ENCODE assay signal across 8 cellular contexts in the genomic region with DNA sequence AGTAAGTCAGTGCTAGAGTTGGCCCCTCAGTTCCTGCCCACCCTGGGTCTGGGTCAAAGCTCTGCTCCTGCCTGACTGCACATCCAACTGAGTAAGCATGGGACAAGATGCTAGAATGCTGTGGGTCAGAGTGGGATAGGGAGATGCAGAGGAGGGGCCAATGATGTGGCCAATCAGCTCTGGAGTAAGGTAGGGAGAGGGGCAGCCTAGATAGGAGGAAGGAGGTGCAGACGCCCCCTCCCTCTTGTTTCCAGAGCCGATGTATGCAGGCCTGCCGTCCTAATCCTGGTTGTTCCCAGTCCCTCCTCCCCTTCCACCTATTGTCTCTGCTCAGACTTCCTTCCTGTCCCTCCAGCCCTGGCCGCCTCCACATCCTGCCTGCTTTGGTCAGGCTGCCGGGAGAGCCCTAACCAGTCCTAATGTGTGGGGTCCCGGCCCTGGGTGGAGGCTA. TPM values are rescaled to one million over a fixed set of nuclear protein-coding genes. Genes with fewer than 3 reads are reported as not detected.
DNase-seq lines count a peak whose midpoint lies in the region; ATAC-seq, FAIRE-seq and TF ChIP-seq lines count a peak whose summit lies in the region.

No MANE protein-coding gene starts in this region.

- 69% methylated on average over 6 of the region's 6 CpGs for WGBS in A549 (ENCODE audit: missing lambda C conversion rate)
- 26 to 36% methylated on average over 6 of the region's 6 CpGs for WGBS in lung, 2 donors
- 61 to 68% (median 66%) methylated on average over 5 to 6 of the region's 6 CpGs for WGBS in small intestine, 3 donors

- H3K4me3 ChIP-seq in A549 = peak overlapping the region; percentile 49; the same call in 2 of the 3 replicates
- H3K4me3 ChIP-seq in colonic mucosa = no peak overlapping the region
- peak overlapping the region; percentile 1 for H3K4me3 ChIP-seq in lung
- no peak overlapping the region for H3K4me3 ChIP-seq in small intestine (ENCODE audit: low read depth in 1 of 2, low read length in 2 of 2)

- POLR2A ChIA-PET in A549 (lab: Yijun Ruan, JAX) = no interaction called here

- H3K9me3 ChIP-seq in A549 (no peaks in the 10 kb centered on the region), colonic mucosa (no peaks in the 10 kb centered on the region), lung (ENCODE audit: control insufficient read depth in 2 of 2, insufficient read depth in 1 of 2, low read length in 1 of 2) (peaks cover 0 to 2% of the 10 kb centered on the region in 2 donors), small intestine (ENCODE audit: control insufficient read depth, low read depth) (no peaks in the 10 kb centered on the region)

- TF ChIP-seq POLR2A in A549 (IDR thresholded peaks at IDR 0.05; ENCODE audit: low read length) = no peak

- no peak for TF ChIP-seq CTCF in A549 (IDR thresholded peaks at IDR 0.05)
- TF ChIP-seq CTCF in colonic mucosa (IDR thresholded peaks at IDR 0.05) = no peak
- no peak for TF ChIP-seq CTCF in lung (IDR thresholded peaks at IDR 0.05; ENCODE audit: control extremely low read depth, extremely low read depth)

- intact Hi-C loops in colonic mucosa (cut with DNase I) = no loop called here

- H3K27me3 ChIP-seq in colonic mucosa (no peaks in the 10 kb centered on the region), lung (ENCODE audit: control insufficient read depth, insufficient read depth) (no peaks in the 10 kb centered on the region), small intestine (ENCODE audit: control insufficient read depth in 2 of 2, insufficient read depth in 2 of 2, low read length in 2 of 2) (no peaks in the 10 kb centered on the region)

- H3K9ac ChIP-seq in colonic mucosa (ENCODE audit: low read depth in 2 of 2, low read length in 2 of 2) = peak overlapping the region in 1 of 2 donors; percentile 61

- ATAC-seq in A549 (peak in 1 of 2 experiments; percentile 32; a peak in 4 of 6 replicates), lung (ENCODE audit: insufficient read depth, low FRiP score) (no peak)

- FAIRE-seq in A549 (lab: Jason Lieb, UNC) = no peak
- FAIRE-seq in small intestine (lab: Jason Lieb, UNC) = no peak

- CTCF ChIA-PET in A549 (lab: Yijun Ruan, JAX) = interaction anchor here (0.6 to 7.5 kb wide), 9 partner anchors 13 to 288 kb away, joined by 3 to 63 read pairs (median 4); a partner anchor contains a TSS

- peak overlapping the region; percentile 93 for H3K4me2 ChIP-seq in A549

- no peak for DNase-seq in A549 (ENCODE audit: low read depth in 1 of 2, low spot score in 1 of 2)
- DNase-seq in NCI-H510A (lab: John Stamatoyannopoulos, UW) = peak; percentile 28
- DNase-seq in colonic mucosa = peak; percentile 40
- DNase-seq in lung (ENCODE audit: low spot score) = no peak
- no peak for DNase-seq in cerebellar nuclear complex (lab: John Stamatoyannopoulos, UW)
- no peak for DNase-seq in GDM1 (lab: John Stamatoyannopoulos, UW)
- no peak for DNase-seq in small intestine
- no peak for DNase-seq in stimulated activated CD4-positive, alpha-beta T cell treated with anti-CD3 and anti-CD28 coated beads, Interleukin-15, amount 100 ng/mL, for 24 hours

- H3K36me3 ChIP-seq in colonic mucosa = no peaks in the 10 kb centered on the region
- H3K36me3 ChIP-seq in lung (ENCODE audit: control insufficient read depth in 2 of 2, insufficient read depth in 2 of 2, low read length in 2 of 2) = no peaks in the 10 kb centered on the region
- H3K36me3 ChIP-seq in small intestine (ENCODE audit: control insufficient read depth in 2 of 2, insufficient read depth in 2 of 2, low read length in 2 of 2) = peaks cover 0 to 2% of the 10 kb centered on the region in 2 donors

- TF ChIP-seq EP300 in A549 (IDR thresholded peaks at IDR 0.05) = no peak

- H3K27ac ChIP-seq in A549 = peak overlapping the region; percentile 88 to 98
- no peak overlapping the region for H3K27ac ChIP-seq in colonic mucosa
- peak overlapping the region; percentile 83 to 93 for H3K27ac ChIP-seq in lung (ENCODE audit: low read depth in 1 of 2, low read length in 1 of 2)
- H3K27ac ChIP-seq in small intestine (ENCODE audit: low read depth in 1 of 2, low read length in 1 of 2) = peak overlapping the region in 1 of 2 donors; percentile 93

- no peak for TF ChIP-seq RAD21 in A549 (conservative IDR thresholded peaks at IDR 0.05 in 1 of 2, IDR thresholded peaks at IDR 0.05 in 1 of 2)

- H3K4me1 ChIP-seq in A549 (peaks cover 24% of the 10 kb centered on the region), colonic mucosa (peaks cover 3% of the 10 kb centered on the region), lung (ENCODE audit: control insufficient read depth in 2 of 2, insufficient read depth in 2 of 2, low read length in 2 of 2) (peaks cover 0 to 18% of the 10 kb centered on the region in 2 donors), small intestine (ENCODE audit: control insufficient read depth in 2 of 2, insufficient read depth in 1 of 2, low read depth in 1 of 2, low read length in 1 of 2) (peaks cover 4 to 7% of the 10 kb centered on the region in 2 donors)

TF ChIP-seq in A549, 52 proteins besides CTCF, POLR2A, EP300 and RAD21 (continues in another document):
- TF ChIP-seq ZSCAN20 (CRISPR knock-in tag; IDR thresholded peaks at IDR 0.05) (no peak), ZFP36 (IDR thresholded peaks at IDR 0.05; ENCODE audit: borderline replicate concordance, partially characterized antibody) (no peak), ZC3H11A (IDR thresholded peaks at IDR 0.05) (no peak), EHMT2 (IDR thresholded peaks at IDR 0.05; ENCODE audit: low read depth) (no peak), PHF8 (IDR thresholded peaks at IDR 0.05; ENCODE audit: borderline replicate concordance, low read depth) (no peak), RNF2 (IDR thresholded peaks at IDR 0.05; ENCODE audit: borderline replicate concordance, low read depth) (no peak), NFE2L2 (conservative IDR thresholded peaks at IDR 0.05; ENCODE audit: low read length) (no peak), SREBF2 (IDR thresholded peaks at IDR 0.05) (no peak), HOXA7 (CRISPR knock-in tag; IDR thresholded peaks at IDR 0.05) (no peak)
- TF ChIP-seq, protein P1, sequence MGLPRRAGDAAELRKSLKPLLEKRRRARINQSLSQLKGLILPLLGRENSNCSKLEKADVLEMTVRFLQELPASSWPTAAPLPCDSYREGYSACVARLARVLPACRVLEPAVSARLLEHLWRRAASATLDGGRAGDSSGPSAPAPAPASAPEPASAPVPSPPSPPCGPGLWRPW (IDR thresholded peaks at IDR 0.05) = no peak
- TF ChIP-seq, protein P2, sequence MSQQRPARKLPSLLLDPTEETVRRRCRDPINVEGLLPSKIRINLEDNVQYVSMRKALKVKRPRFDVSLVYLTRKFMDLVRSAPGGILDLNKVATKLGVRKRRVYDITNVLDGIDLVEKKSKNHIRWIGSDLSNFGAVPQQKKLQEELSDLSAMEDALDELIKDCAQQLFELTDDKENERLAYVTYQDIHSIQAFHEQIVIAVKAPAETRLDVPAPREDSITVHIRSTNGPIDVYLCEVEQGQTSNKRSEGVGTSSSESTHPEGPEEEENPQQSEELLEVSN (IDR thresholded peaks at IDR 0.05; ENCODE audit: borderline replicate concordance, low read depth) = no peak

RNA-seq across cellular contexts. Expression of a gene that starts 1.3 kb away (rescaled TPM):
- polyA plus RNA-seq in A549 (2011; rRNA removed) (3.0 and 4.5 TPM in 2 replicates), A549 (2017; fragmentation: RNase III; extraction: RNeasy Plus Mini Kit Qiagen cat#74134 plus additional on column Dnase treatment) (5.1 to 6.9 TPM (median 6.6 TPM) in 3 replicates), lung (10 to 100 TPM; 15.7 to 19.0 TPM), small intestine (1 to 10 TPM in 2 of 3 donors, under 1 TPM in 1; 0.45 to 7.7 (median 1.6) TPM)
- polyA plus RNA-seq in A549 (2012; cell fraction: cytosol; rRNA removed) = 3.6 and 4.3 TPM in 2 replicates
- polyA plus RNA-seq in A549 (2012; cell fraction: nucleus; rRNA removed) = 16.2 and 16.7 TPM in 2 replicates
- polyA minus RNA-seq in A549 (2011; rRNA and poly(A)+ RNA removed) = 6.8 and 8.2 TPM in 2 replicates
- total RNA-seq in colonic mucosa (10 to 100 TPM in 1 of 2 donors, 1 to 10 TPM in 1; 5.1 to 15.4 TPM), lung (10 to 100 TPM; 20.5 to 26.6 TPM)

RNA-seq across cellular contexts. Expression of a gene that starts 29.6 kb away (rescaled TPM):
- polyA plus RNA-seq in A549 (2011; rRNA removed) (11.0 and 12.2 TPM in 2 replicates), A549 (2017; fragmentation: RNase III; extraction: RNeasy Plus Mini Kit Qiagen cat#74134 plus additional on column Dnase treatment) (10.1 to 14.5 TPM (median 14.0 TPM) in 3 replicates), lung (10 to 100 TPM; 12.2 to 15.0 TPM), small intestine (10 to 100 TPM in 2 of 3 donors, 1 to 10 TPM in 1; 8.3 to 14.8 (median 12.4) TPM)
- polyA plus RNA-seq in A549 (2012; cell fraction: cytosol; rRNA removed) = 9.2 and 9.7 TPM in 2 replicates
- polyA plus RNA-seq in A549 (2012; cell fraction: nucleus; rRNA removed) = 87.6 and 92.1 TPM in 2 replicates
- 6.9 and 12.2 TPM in 2 replicates for polyA minus RNA-seq in A549 (2011; rRNA and poly(A)+ RNA removed)
- total RNA-seq in colonic mucosa (10 to 100 TPM; 14.1 to 15.4 TPM), lung (10 to 100 TPM; 20.3 to 23.2 TPM)

RNA-seq across cellular contexts. Expression of a gene that starts 44.0 kb away (rescaled TPM):
- polyA plus RNA-seq in A549 (2011; rRNA removed) = 2.8 and 3.6 TPM in 2 replicates
- 4.7 and 4.9 TPM in 2 replicates for polyA plus RNA-seq in A549 (2012; cell fraction: cytosol; rRNA removed)
- 16.1 and 20.1 TPM in 2 replicates for polyA plus RNA-seq in A549 (2012; cell fraction: nucleus; rRNA removed)
- 5.0 to 6.5 TPM (median 6.5 TPM) in 3 replicates for polyA plus RNA-seq in A549 (2017; fragmentation: RNase III; extraction: RNeasy Plus Mini Kit Qiagen cat#74134 plus additional on column Dnase treatment)
- 1.9 and 2.5 TPM in 2 replicates for polyA minus RNA-seq in A549 (2011; rRNA and poly(A)+ RNA removed)
- total RNA-seq in colonic mucosa = 1 to 10 TPM; 2.1 to 6.7 TPM
- 1 to 10 TPM; 1.2 to 6.5 TPM for total RNA-seq in lung
- polyA plus RNA-seq in lung = 1 to 10 TPM; 5.9 to 6.9 TPM
- polyA plus RNA-seq in small intestine = 1 to 10 TPM; 3.4 to 5.4 (median 4.3) TPM

RNA-seq across cellular contexts. Expression of a gene that starts 44.1 kb away (rescaled TPM):
- polyA plus RNA-seq in A549 (2011; rRNA removed) (67.3 and 80.0 TPM in 2 replicates), A549 (2017; fragmentation: RNase III; extraction: RNeasy Plus Mini Kit Qiagen cat#74134 plus additional on column Dnase treatment) (51.1 to 56.9 TPM (median 51.7 TPM) in 3 replicates), lung (10 to 100 TPM; 35.1 to 41.2 TPM), small intestine (10 to 100 TPM; 39.0 to 56.2 (median 42.9) TPM)
- 69.5 and 84.1 TPM in 2 replicates for polyA plus RNA-seq in A549 (2012; cell fraction: cytosol; rRNA removed)
- 82.2 and 128 TPM in 2 replicates for polyA plus RNA-seq in A549 (2012; cell fraction: nucleus; rRNA removed)
- 67.7 and 68.1 TPM in 2 replicates for polyA minus RNA-seq in A549 (2011; rRNA and poly(A)+ RNA removed)
- total RNA-seq in colonic mucosa (10 to 100 TPM; 36.6 to 44.0 TPM), lung (10 to 100 TPM; 52.3 to 62.5 TPM)

Comparison
In these comparisons a context has a peak if more than half of its experiments do, and no peak if none do; other contexts are left out.
1. DNase-seq: peak in NCI-H510A (single experiment) and colonic mucosa (single experiment); none in A549 (0 of 2), lung (single experiment), cerebellar nuclear complex (0 of 2), GDM1 (single experiment), small intestine (single experiment) and stimulated activated CD4-positive, alpha-beta T cell treated with anti-CD3 and anti-CD28 coated beads, Interleukin-15, amount 100 ng/mL, for 24 hours (single experiment).
2. H3K4me3 ChIP-seq: peak in A549 (single experiment) and lung (single experiment); none in colonic mucosa (single experiment) and small intestine (0 of 2).